ENCODE assay signal across 1 cellular context in genomic region chr18:6382968-6383367, GRCh38.
TF ChIP-seq lines count a peak whose summit lies in the region.

No MANE protein-coding gene starts in this region.

TF ChIP-seq in WTC11, 78 proteins besides CTCF, POLR2A, EP300 and RAD21 (continued from another document):
- TF ChIP-seq AFF4 (CRISPR knock-in tag; IDR thresholded peaks at IDR 0.05; ENCODE audit: borderline replicate concordance): no peak
- no peak for TF ChIP-seq ATF1 (CRISPR knock-in tag; IDR thresholded peaks at IDR 0.05)
